Comparison of ENCODE assay signal across 9 cellular contexts in genomic region chr6:150632785-150633465, GRCh38. TPM values are rescaled to one million over a fixed set of nuclear protein-coding genes. Genes with fewer than 3 reads are reported as not detected.
A peak's percentile ranks its signal among the peaks of the same experiment; 100 is the strongest.
DNase-seq lines count a peak whose midpoint lies in the region; ATAC-seq, FAIRE-seq and TF ChIP-seq lines count a peak whose summit lies in the region.
"Had no signal": no experiment of that assay in that cellular context is flagged by ENCODE, and none has a peak within 500 bp of the region (broad histone marks: within the 10 kb centered on the region; RNA-seq: fewer than 3 reads in every experiment).

No MANE protein-coding gene starts in this region.

- H3K36me3 ChIP-seq in liver (ENCODE audit: control insufficient read depth in 4 of 4, insufficient read depth in 3 of 4, low read depth in 1 of 4, low read length in 3 of 4) (no peaks in the 10 kb centered on the region), HepG2 (replicated peaks in 1 of 2; ENCODE audit: control insufficient read depth in 1 of 2, insufficient read depth in 2 of 2, low read length in 2 of 2) (no peaks in the 10 kb centered on the region), GM12878 (ENCODE audit: control insufficient read depth in 2 of 2, insufficient read depth in 2 of 2, low read length in 1 of 2) (no peaks in the 10 kb centered on the region), upper lobe of right lung (no peaks in the 10 kb centered on the region)

- in situ Hi-C loops in HepG2 (cut with HindIII; ENCODE audit: extremely low pct_ligation_motif_present, low pct_unique_long_range_greater_than_20kb) (no loop called here), GM12878 (cut with MboI) (no loop called here)

- intact Hi-C loops in HepG2 (cut with micrococcal nuclease; ENCODE audit: unreplicated experiment) (no loop called here), GM12878 (cut with micrococcal nuclease; ENCODE audit: unreplicated experiment) (no loop called here), upper lobe of right lung (cut with DNase I) (no loop called here)

- H4K20me1 ChIP-seq in HepG2 (ENCODE audit: insufficient read depth, low read length) (no peaks in the 10 kb centered on the region), GM12878 (ENCODE audit: control insufficient read depth, insufficient read depth) (no peaks in the 10 kb centered on the region)

- BruUV-seq in HepG2 (replicated peaks; lab: Mats Ljungman, UMichigan), result no TSS peak
- BruUV-seq in GM12878 (replicated peaks; lab: Mats Ljungman, UMichigan), result TSS peak; percentile 48

- RAD21 ChIA-PET in GM12878 (lab: Charles Lee; ENCODE audit: unreplicated experiment), result interaction anchor here (0.8 to 8.9 kb wide), 15 partner anchors 10 to 214 kb away, joined by 3 to 73 read pairs (median 6); partner anchors contain the start of gene PLEKHG1

- no peak for TF ChIP-seq RAD21 in liver (IDR thresholded peaks at IDR 0.05)
- no peak for TF ChIP-seq RAD21 in HepG2 (CRISPR knock-in tag; IDR thresholded peaks at IDR 0.05)
- no peak for TF ChIP-seq RAD21 in GM12878 (IDR thresholded peaks at IDR 0.05; ENCODE audit: insufficient read depth, low read depth, low read length)

- no peak for ATAC-seq in HepG2
- ATAC-seq in HG03064 (IDR thresholded peaks at IDR 0.05; ENCODE audit: low read depth, unreplicated experiment), result peak; percentile 40
- peak; percentile 50 for ATAC-seq in GM12878
- ATAC-seq in upper lobe of right lung, result peak; percentile 45

- no peak for TF ChIP-seq POLR2A in HepG2 (IDR thresholded peaks at IDR 0.05; ENCODE audit: insufficient read depth in 1 of 2, low read depth in 2 of 2, low read length in 2 of 2)
- TF ChIP-seq POLR2A in GM12878 (IDR thresholded peaks at IDR 0.05; ENCODE audit: low read depth, low read length), result 0 out of 2 replicates have a peak, but pooled peaks have one; percentile 45

- TF ChIP-seq CTCF in liver (IDR thresholded peaks at IDR 0.05; ENCODE audit: low read depth, low read length, missing input control) (no peak), HepG2 (CRISPR knock-in tag; IDR thresholded peaks at IDR 0.05) (no peak), GM12878 (IDR thresholded peaks at IDR 0.05 in 2 of 3, conservative IDR thresholded peaks at IDR 0.05 in 1 of 3; ENCODE audit: control insufficient read depth in 2 of 3, extremely low read depth in 1 of 3, insufficient read depth in 1 of 3, low read depth in 3 of 3, low read length in 3 of 3) (no peak), upper lobe of right lung (IDR thresholded peaks at IDR 0.05) (no peak)

- H3K4me1 ChIP-seq in liver (ENCODE audit: control insufficient read depth in 4 of 4, insufficient read depth in 4 of 4, low read length in 3 of 4) (peaks cover 19 to 49% (median 38%) of the 10 kb centered on the region in 4 donors), HepG2 (ENCODE audit: insufficient read depth, low read length) (peaks cover 40% of the 10 kb centered on the region), GM12878 (ENCODE audit: control insufficient read depth, insufficient read depth, low read length) (peaks cover 24% of the 10 kb centered on the region), upper lobe of right lung (peaks cover 22% of the 10 kb centered on the region)

- H3K9me3 ChIP-seq in liver (ENCODE audit: control insufficient read depth in 4 of 4, low read length in 3 of 4) (no peaks in the 10 kb centered on the region), HepG2 (ENCODE audit: low read length) (no peaks in the 10 kb centered on the region), GM12878 (replicated peaks; ENCODE audit: control insufficient read depth, insufficient read depth, low read length) (no peaks in the 10 kb centered on the region), upper lobe of right lung (no peaks in the 10 kb centered on the region)

- POLR2A ChIA-PET in HepG2 (lab: Yijun Ruan, JAX), result no interaction called here
- POLR2A ChIA-PET in GM12878 (lab: Charles Lee), result interaction anchor here (0.7 to 3.5 kb wide), 11 partner anchors 9 to 182 kb away, joined by 3 to 19 read pairs (median 3); partner anchors contain the start of gene PLEKHG1

- FAIRE-seq in HepG2 (lab: Jason Lieb, UNC) (no peak), GM12878 (lab: Jason Lieb, UNC) (peak; percentile 65)

- peak overlapping the region; percentile 62 to 70 for H3K27ac ChIP-seq in liver (ENCODE audit: low read depth in 1 of 2, low read length in 2 of 2)
- H3K27ac ChIP-seq in HepG2 (ENCODE audit: extremely low read length, insufficient read depth, low read length), result no peak overlapping the region
- H3K27ac ChIP-seq in GM12878 (ENCODE audit: control insufficient read depth, insufficient read depth), result peak overlapping the region; percentile 69
- H3K27ac ChIP-seq in upper lobe of right lung, result peak overlapping the region; percentile 4

- TF ChIP-seq EP300 in HepG2 (IDR thresholded peaks at IDR 0.05; ENCODE audit: low read depth in 2 of 2, low read length in 2 of 2) (no peak), HepG2 (CRISPR knock-in tag; IDR thresholded peaks at IDR 0.05; ENCODE audit: borderline replicate concordance) (no peak), GM12878 (IDR thresholded peaks at IDR 0.05; ENCODE audit: borderline replicate concordance in 1 of 2, control insufficient read depth in 1 of 2, low read depth in 2 of 2, low read length in 2 of 2) (peak in 1 of 2 experiments; percentile 68; a peak in 1 of 4 replicates)

- no peak overlapping the region for H3K4me2 ChIP-seq in HepG2 (ENCODE audit: low read depth, low read length)
- peak overlapping the region; percentile 85 for H3K4me2 ChIP-seq in GM12878 (ENCODE audit: control insufficient read depth, insufficient read depth)

- CTCF ChIA-PET in HepG2 (lab: Yijun Ruan, JAX; ENCODE audit: low intra/inter-chr PET ratio, low total read pairs), result no interaction called here
- CTCF ChIA-PET in GM12878 (lab: Yijun Ruan, JAX), result interaction anchor here (0.6 to 2.1 kb wide), 12 partner anchors 9 to 215 kb away, joined by 3 to 14 read pairs (median 4); no protein-coding TSS in a partner anchor

- H3K79me2 ChIP-seq in HepG2 (ENCODE audit: insufficient read depth, low read length), result no peaks in the 10 kb centered on the region
- H3K79me2 ChIP-seq in GM12878 (ENCODE audit: control insufficient read depth, insufficient read depth, low read length), result peaks cover 24% of the 10 kb centered on the region

- SMC1A ChIA-PET in GM12878 (lab: Charles Lee; ENCODE audit: uncharacterized antibody, unreplicated experiment), result interaction anchor here (0.6 to 8.2 kb wide), 18 partner anchors 10 to 244 kb away, joined by 3 to 52 read pairs (median 6); partner anchors contain the start of gene PLEKHG1

- H2AFZ ChIP-seq in HepG2 (ENCODE audit: low read length), result no peak overlapping the region
- H2AFZ ChIP-seq in GM12878 (ENCODE audit: control insufficient read depth, low read depth, low read length), result peak overlapping the region; percentile 35

- no peaks in the 10 kb centered on the region for H3K27me3 ChIP-seq in liver (ENCODE audit: control insufficient read depth in 4 of 4, insufficient read depth in 4 of 4, low read length in 3 of 4)
- peaks cover 0 to 5% of the 10 kb centered on the region in 2 experiments; a peak in 1 of 5 replicates for H3K27me3 ChIP-seq in HepG2 (ENCODE audit: control insufficient read depth in 1 of 2, insufficient read depth in 2 of 2, low read length in 2 of 2)
- H3K27me3 ChIP-seq in GM12878 (replicated peaks in 1 of 2; ENCODE audit: control insufficient read depth in 2 of 2, insufficient read depth in 2 of 2, low read length in 1 of 2), result no peaks in the 10 kb centered on the region; a peak in 1 of 4 replicates
- H3K27me3 ChIP-seq in upper lobe of right lung, result no peaks in the 10 kb centered on the region

- WGBS in liver, result 70% methylated on average over 13 of the region's 13 CpGs
- 67% methylated on average over 13 of the region's 13 CpGs for WGBS in HepG2 (ENCODE audit: low lambda C conversion rate)
- WGBS in GM12878 (ENCODE audit: insufficient coverage, insufficient replicate concordance, low lambda C conversion rate, missing lambda C conversion rate), result 1% methylated on average over 13 of the region's 13 CpGs

- H3K9ac ChIP-seq in liver (ENCODE audit: low read depth in 1 of 2, low read length in 2 of 2) (no peak overlapping the region), HepG2 (ENCODE audit: insufficient read depth, low read depth, low read length) (no peak overlapping the region), GM12878 (ENCODE audit: control insufficient read depth, insufficient read depth, low read length) (peak overlapping the region; percentile 73)

- DNase-seq in HepG2 (ENCODE audit: low spot score), result no peak
- peak; percentile 41 for DNase-seq in GM12878 (ENCODE audit: low read depth, low spot score)
- DNase-seq in upper lobe of right lung, result no peak
- DNase-seq in RKO (ENCODE audit: low spot score), result no peak
- no peak for DNase-seq in NCI-H748 treated with DMSO at 0.1 percent for 48 hours (lab: John Stamatoyannopoulos, UW)
- DNase-seq in NCI-H2081 treated with DMSO at 0.1 percent for 48 hours (lab: John Stamatoyannopoulos, UW), result no peak
- DNase-seq: SIG-M5 had no signal

- H3K4me3 ChIP-seq in liver (ENCODE audit: low read depth in 1 of 3, low read length in 3 of 3) (no peak overlapping the region), HepG2 (replicated peaks in 1 of 3; ENCODE audit: insufficient read depth in 1 of 3, low read depth in 2 of 3, low read length in 3 of 3) (no peak overlapping the region), GM12878 (peak overlapping the region; percentile 71), upper lobe of right lung (peak overlapping the region; percentile 25)

RNA-seq across cellular contexts. Expression of gene PLEKHG1, which starts 33.2 kb away (rescaled TPM):
- total RNA-seq in liver, result 10 to 100 TPM in 1 of 2 donors, 1 to 10 TPM in 1; 6.8 to 11.9 TPM
- polyA plus RNA-seq in liver, result 1 to 10 TPM; 3.0 to 3.5 TPM
- total RNA-seq in HepG2 (2016; rRNA removed; fragmentation: Illumina TruSeq; extraction: Trizol), result 0.04 and 0.07 TPM in 2 replicates
- total RNA-seq in HepG2 (2016; cell fraction: cytosol; rRNA removed; fragmentation: Illumina TruSeq; extraction: Trizol; ENCODE audit: low read depth), result 0.26 TPM in 1 of 2 replicates, not detected in the other
- total RNA-seq in HepG2 (2016; cell fraction: insoluble cytoplasmic fraction; rRNA removed; fragmentation: Illumina TruSeq; extraction: Trizol), result 0.28 and 0.30 TPM in 2 replicates
- 0.09 and 0.17 TPM in 2 replicates for total RNA-seq in HepG2 (2016; cell fraction: membrane; rRNA removed; fragmentation: Illumina TruSeq; extraction: Trizol)
- 0.19 and 0.34 TPM in 2 replicates for total RNA-seq in HepG2 (2016; cell fraction: nucleus; rRNA removed; fragmentation: Illumina TruSeq; extraction: Trizol)
- 0.03 TPM in 2 replicates for polyA plus RNA-seq in HepG2 (2011; rRNA removed)
- polyA plus RNA-seq in HepG2 (2011; cell fraction: cytosol; rRNA removed), result 0.01 and 0.04 TPM in 2 replicates
- 0.03 and 0.43 TPM in 2 replicates for polyA plus RNA-seq in HepG2 (2011; cell fraction: nucleus; rRNA removed)
- polyA plus RNA-seq in HepG2 (2012), result 0.08 and 0.09 TPM in 2 replicates
- not detected in 2 replicates for polyA plus RNA-seq in HepG2 (2016; cell fraction: cytosol; fragmentation: Illumina TruSeq; extraction: Trizol; ENCODE audit: low read depth)
- 0.08 TPM in 1 of 2 replicates, not detected in the other for polyA plus RNA-seq in HepG2 (2016; cell fraction: insoluble cytoplasmic fraction; fragmentation: Illumina TruSeq; extraction: Trizol; ENCODE audit: low read depth)
- not detected in 2 replicates for polyA plus RNA-seq in HepG2 (2016; cell fraction: membrane; fragmentation: Illumina TruSeq; extraction: Trizol; ENCODE audit: low read depth)
- polyA plus RNA-seq in HepG2 (2016; cell fraction: nucleus; fragmentation: Illumina TruSeq; extraction: Trizol; ENCODE audit: insufficient read depth, low read depth), result 0.12 and 0.20 TPM in 2 replicates
- polyA minus RNA-seq in HepG2 (2011; rRNA and poly(A)+ RNA removed; ENCODE audit: low replicate concordance), result 0.26 and 1.6 TPM in 2 replicates
- polyA minus RNA-seq in HepG2 (2011; cell fraction: cytosol; rRNA and poly(A)+ RNA removed), result not detected in 2 replicates
- 0.13 and 0.62 TPM in 2 replicates for polyA minus RNA-seq in HepG2 (2011; cell fraction: nucleus; rRNA and poly(A)+ RNA removed)
- total RNA-seq in GM12878 (2013; cell fraction: nucleolus; rRNA removed), result 150 TPM in 2 replicates
- total RNA-seq in GM12878 (2014; rRNA removed), result 7.3 and 10.0 TPM in 2 replicates
- total RNA-seq in GM12878 (2014; rRNA removed; fragmentation: Illumina TruSeq; extraction: Trizol), result 4.5 and 4.7 TPM in 2 replicates
- total RNA-seq in GM12878 (2021), result 7.3 and 8.3 TPM in 2 replicates
- 2.2 TPM for polyA plus RNA-seq in GM12878 (2011; ENCODE audit: low read depth)
- 15.0 and 17.2 TPM in 2 replicates for polyA plus RNA-seq in GM12878 (2011; rRNA removed)
- polyA plus RNA-seq in GM12878 (2011; cell fraction: cytosol; rRNA removed), result 10.9 and 14.1 TPM in 2 replicates
- 22.8 and 24.8 TPM in 2 replicates for polyA plus RNA-seq in GM12878 (2011; cell fraction: nucleus; rRNA removed)
- polyA plus RNA-seq in GM12878 (2012), result 3.2 and 3.6 TPM in 2 replicates
- polyA plus RNA-seq in GM12878 (2014; fragmentation: Illumina TruSeq; extraction: Trizol), result 5.3 and 9.9 TPM in 2 replicates
- 1 to 10 TPM in 1 of 2 experiments, under 1 TPM in 1; 0.77 to 1.1 TPM for polyA plus RNA-seq in GM12878 (2014; fragmentation: Nextera tagmentation; extraction: Ambion mirVana)
- polyA plus RNA-seq in GM12878 (2014; rRNA removed), result 3.8 and 6.0 TPM in 2 replicates
- 1 to 10 TPM; 2.8 to 4.3 TPM for polyA plus RNA-seq in GM12878 (2016; fragmentation: Nextera tagmentation; extraction: Ambion mirVana)
- 52.1 and 55.8 TPM in 2 replicates for polyA minus RNA-seq in GM12878 (2011; rRNA and poly(A)+ RNA removed)
- polyA minus RNA-seq in GM12878 (2011; cell fraction: cytosol; rRNA and poly(A)+ RNA removed), result 11.5 and 12.0 TPM in 2 replicates
- 58.5 and 77.3 TPM in 2 replicates for polyA minus RNA-seq in GM12878 (2011; cell fraction: nucleus; rRNA and poly(A)+ RNA removed)
- 34.6 TPM for total RNA-seq in upper lobe of right lung

Comparison
In these comparisons a context has a peak if more than half of its experiments do, and no peak if none do; other contexts are left out.
1. H3K4me3 ChIP-seq: peak in GM12878 (single experiment) and upper lobe of right lung (single experiment); none in liver (0 of 3) and HepG2 (0 of 3).